ENCODE assay signal across 13 cellular contexts in genomic region chr11:14873632-14874031, GRCh38. TPM values are rescaled to one million over a fixed set of nuclear protein-coding genes. Genes with fewer than 3 reads are reported as not detected.
DNase-seq lines count a peak whose midpoint lies in the region; TF ChIP-seq lines count a peak whose summit lies in the region.
"Had no signal": no experiment of that assay in that cellular context is flagged by ENCODE, and none has a peak within 500 bp of the region (broad histone marks: within the 10 kb centered on the region; RNA-seq: fewer than 3 reads in every experiment).

No MANE protein-coding gene starts in this region.

- peak overlapping the region; percentile 24 for H3K27ac ChIP-seq in substantia nigra (ENCODE audit: low read depth, low read length, poor library complexity, severe bottlenecking)
- H3K27ac ChIP-seq: A549, C4-2B had no signal

- peaks cover 25% of the 10 kb centered on the region for H3K36me3 Mint-ChIP-seq in activated naive CD4-positive, alpha-beta T cell treated with anti-CD3 and anti-CD28 coated beads, Interleukin-2, amount 50 U/mL, for 24 hours
- H3K36me3 Mint-ChIP-seq in activated naive CD8-positive, alpha-beta T cell: peaks cover 29% of the 10 kb centered on the region
- peaks cover 5% of the 10 kb centered on the region for H3K36me3 Mint-ChIP-seq in osteocyte (ENCODE audit: unreplicated experiment)

- H3K27me3 Mint-ChIP-seq in activated naive CD4-positive, alpha-beta T cell treated with anti-CD3 and anti-CD28 coated beads, Interleukin-2, amount 50 U/mL, for 24 hours: no peaks in the 10 kb centered on the region
- H3K27me3 Mint-ChIP-seq in activated naive CD8-positive, alpha-beta T cell: no peaks in the 10 kb centered on the region
- no peaks in the 10 kb centered on the region for H3K27me3 Mint-ChIP-seq in osteocyte (ENCODE audit: unreplicated experiment)
- H3K27me3 Mint-ChIP-seq: CD8-positive, alpha-beta memory T cell had no signal

- peak overlapping the region; percentile 66 for H3K27ac Mint-ChIP-seq in activated naive CD4-positive, alpha-beta T cell treated with anti-CD3 and anti-CD28 coated beads, Interleukin-2, amount 50 U/mL, for 24 hours
- H3K27ac Mint-ChIP-seq in activated naive CD8-positive, alpha-beta T cell: peak overlapping the region; percentile 47
- H3K27ac Mint-ChIP-seq in osteocyte (ENCODE audit: unreplicated experiment): no peak overlapping the region

- TF ChIP-seq CTCF in osteocyte (IDR thresholded peaks at IDR 0.05): no peak

- no peak for DNase-seq in activated naive CD4-positive, alpha-beta T cell (lab: John Stamatoyannopoulos, UW)
- DNase-seq in globus pallidus (ENCODE audit: low spot score): peak; percentile 19
- DNase-seq in substantia nigra (lab: John Stamatoyannopoulos, UW): peak in 1 of 49 donors; percentile 11
- DNase-seq in UCSD-AML1 (lab: John Stamatoyannopoulos, UW; ENCODE audit: unreplicated experiment): no peak
- DNase-seq in NCI-H1105 (lab: John Stamatoyannopoulos, UW): no peak
- no peak for DNase-seq in osteocyte (ENCODE audit: extremely low spot score, unreplicated experiment)
- DNase-seq: BE2C; CD8-positive, alpha-beta memory T cell; DMS 273 treated with DMSO at 0.1 percent for 48 hours had no signal

- H3K9me3 Mint-ChIP-seq in activated naive CD4-positive, alpha-beta T cell treated with anti-CD3 and anti-CD28 coated beads, Interleukin-2, amount 50 U/mL, for 24 hours: no peaks in the 10 kb centered on the region
- H3K9me3 Mint-ChIP-seq in activated naive CD8-positive, alpha-beta T cell (ENCODE audit: low read depth): no peaks in the 10 kb centered on the region
- H3K9me3 Mint-ChIP-seq in osteocyte (ENCODE audit: unreplicated experiment): no peaks in the 10 kb centered on the region
- H3K9me3 Mint-ChIP-seq: CD8-positive, alpha-beta memory T cell had no signal

- no peak overlapping the region for H3K4me3 Mint-ChIP-seq in activated naive CD4-positive, alpha-beta T cell treated with anti-CD3 and anti-CD28 coated beads, Interleukin-2, amount 50 U/mL, for 24 hours
- no peak overlapping the region for H3K4me3 Mint-ChIP-seq in activated naive CD8-positive, alpha-beta T cell
- no peak overlapping the region for H3K4me3 Mint-ChIP-seq in osteocyte (ENCODE audit: unreplicated experiment)
- H3K4me3 Mint-ChIP-seq: CD8-positive, alpha-beta memory T cell had no signal

- H3K4me1 Mint-ChIP-seq in activated naive CD4-positive, alpha-beta T cell treated with anti-CD3 and anti-CD28 coated beads, Interleukin-2, amount 50 U/mL, for 24 hours: peaks cover 20% of the 10 kb centered on the region
- peaks cover 13% of the 10 kb centered on the region for H3K4me1 Mint-ChIP-seq in activated naive CD8-positive, alpha-beta T cell (ENCODE audit: low read depth)
- H3K4me1 Mint-ChIP-seq in osteocyte (ENCODE audit: unreplicated experiment): peaks cover 6% of the 10 kb centered on the region

RNA-seq across cellular contexts. Expression of gene CYP2R1, which starts 18.4 kb away (rescaled TPM):
- total RNA-seq in osteocyte: 6.4 and 7.0 TPM in 2 replicates
